ENCODE assay signal across 8 cellular contexts in the genomic region with DNA sequence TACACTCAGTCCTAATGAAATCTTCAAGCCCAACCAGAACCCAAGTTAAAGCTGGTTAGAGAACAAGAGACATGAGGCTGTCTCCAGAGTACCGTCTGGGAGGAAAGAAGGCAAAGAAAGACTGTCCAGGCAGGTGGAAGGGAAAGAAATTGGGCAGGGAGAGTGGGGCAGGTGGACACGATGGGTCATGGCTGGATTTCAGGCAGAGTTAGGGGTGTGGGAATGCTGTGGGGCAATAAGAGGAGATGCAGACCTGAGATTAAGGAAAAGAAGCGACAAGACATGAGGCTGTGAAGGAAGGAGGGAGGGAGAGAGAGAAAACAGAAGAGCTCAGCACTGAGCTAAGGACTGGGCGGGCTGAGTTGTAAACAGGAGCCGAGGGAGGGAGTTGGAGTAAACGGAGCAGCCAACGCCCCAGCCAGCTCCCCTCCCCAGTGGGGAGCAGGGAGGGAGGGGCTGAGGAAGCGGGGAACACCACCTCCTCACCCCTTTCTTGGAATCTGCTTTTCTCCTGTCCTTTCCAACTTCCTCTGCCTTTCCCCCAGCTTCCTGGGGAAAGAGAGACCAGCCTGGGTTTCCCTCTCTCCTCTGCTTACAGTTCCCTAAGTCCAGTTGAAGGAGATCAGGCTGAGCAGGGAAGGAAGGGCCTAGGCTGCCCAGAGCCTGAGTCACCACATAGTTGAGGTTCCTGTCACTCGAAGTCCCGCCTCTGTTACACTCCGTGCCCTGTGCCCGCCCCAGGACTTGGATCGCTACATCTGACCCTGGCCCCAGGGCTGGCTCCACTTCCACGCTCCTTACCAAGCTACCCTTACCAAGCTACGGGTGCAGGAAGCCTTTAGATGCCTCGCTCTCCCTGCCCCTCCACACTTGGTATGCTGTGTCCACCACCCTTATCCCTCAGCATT. TPM values are rescaled to one million over a fixed set of nuclear protein-coding genes. Genes with fewer than 3 reads are reported as not detected.
DNase-seq lines count a peak whose midpoint lies in the region; ATAC-seq and TF ChIP-seq lines count a peak whose summit lies in the region.

No MANE protein-coding gene starts in this region.

- H3K9ac ChIP-seq in Loucy (ENCODE audit: low read depth, low read length, poor library complexity, severe bottlenecking) (peak overlapping the region; percentile 76), endodermal cell (ENCODE audit: extremely low read depth, low read length, poor library complexity, severe bottlenecking) (peak overlapping the region; percentile 31)

- H3K4me1 Mint-ChIP-seq in CD4-positive, alpha-beta T cell (ENCODE audit: low read depth) = peaks cover 83% of the 10 kb centered on the region
- H3K4me1 Mint-ChIP-seq in endodermal cell = peaks cover 70% of the 10 kb centered on the region

- H3F3A ChIP-seq in Loucy (ENCODE audit: low read depth) = peaks cover 19% of the 10 kb centered on the region

- peak overlapping the region; percentile 89 for H3K4me2 ChIP-seq in Loucy (ENCODE audit: low read depth, low read length, poor library complexity, severe bottlenecking)

- H3K79me2 ChIP-seq in Loucy (ENCODE audit: insufficient read depth, low read length) = 0 out of 2 replicates have a peak, but pooled peaks cover 4% of the 10 kb centered on the region

- TF ChIP-seq EP300 in upper lobe of left lung (IDR thresholded peaks at IDR 0.05) = peak in 2 of 4 donors; percentile 17 to 26

- H3K9me3 ChIP-seq in CD4-positive, alpha-beta T cell (ENCODE audit: control insufficient read depth, low read length) = no peaks in the 10 kb centered on the region
- no peaks in the 10 kb centered on the region for H3K9me3 ChIP-seq in Loucy (ENCODE audit: insufficient read depth, low read depth, low read length)
- H3K9me3 ChIP-seq in endodermal cell (ENCODE audit: control insufficient read depth, low read length) = no peaks in the 10 kb centered on the region
- H3K9me3 ChIP-seq in mucosa of descending colon = no peaks in the 10 kb centered on the region
- no peaks in the 10 kb centered on the region for H3K9me3 ChIP-seq in upper lobe of left lung

- H3K4me1 ChIP-seq in Loucy (ENCODE audit: insufficient read depth, low read length, poor library complexity, severe bottlenecking) = peaks cover 67% of the 10 kb centered on the region
- peaks cover 33% of the 10 kb centered on the region for H3K4me1 ChIP-seq in endodermal cell (ENCODE audit: control insufficient read depth, insufficient read depth, low read length)
- H3K4me1 ChIP-seq in mucosa of descending colon (ENCODE audit: low read depth) = peaks cover 92% of the 10 kb centered on the region
- H3K4me1 ChIP-seq in upper lobe of left lung = peaks cover 88 to 99% (median 94%) of the 10 kb centered on the region in 4 donors

- peak overlapping the region; percentile 84 for H3K4me3 Mint-ChIP-seq in CD4-positive, alpha-beta T cell
- H3K4me3 Mint-ChIP-seq in endodermal cell = peak overlapping the region; percentile 27

- 30 to 31% methylated on average over 4 to 16 of the region's 16 CpGs for WGBS in endodermal cell (ENCODE audit: insufficient coverage in 1 of 2, insufficient read length in 1 of 2), 2 experiments
- WGBS in upper lobe of left lung, 2 donors = 7 to 8% methylated on average over 11 to 16 of the region's 16 CpGs

- no peaks in the 10 kb centered on the region for H3K27me3 ChIP-seq in CD4-positive, alpha-beta T cell (ENCODE audit: control insufficient read depth, insufficient read depth, low read length)
- H3K27me3 ChIP-seq in Loucy (ENCODE audit: insufficient read depth, low read length, poor library complexity, severe bottlenecking) = no peaks in the 10 kb centered on the region
- no peaks in the 10 kb centered on the region for H3K27me3 ChIP-seq in endodermal cell (ENCODE audit: control insufficient read depth, insufficient read depth, low read length, poor library complexity, severe bottlenecking)
- no peaks in the 10 kb centered on the region for H3K27me3 ChIP-seq in upper lobe of left lung

- no peaks in the 10 kb centered on the region for H3K9me3 Mint-ChIP-seq in CD4-positive, alpha-beta T cell
- H3K9me3 Mint-ChIP-seq in endodermal cell = no peaks in the 10 kb centered on the region

- intact Hi-C loops in CD4-positive, alpha-beta T cell (cut with DNase I, micrococcal nuclease) = no loop called here
- intact Hi-C loops in mucosa of descending colon (cut with DNase I, micrococcal nuclease) = no loop called here

- H3K27ac Mint-ChIP-seq in CD4-positive, alpha-beta T cell = peak overlapping the region; percentile 95
- H3K27ac Mint-ChIP-seq in endodermal cell = peak overlapping the region; percentile 96

- H3K36me3 ChIP-seq in Loucy (ENCODE audit: insufficient read depth, low read length) = no peaks in the 10 kb centered on the region
- peaks cover 20% of the 10 kb centered on the region for H3K36me3 ChIP-seq in endodermal cell (ENCODE audit: control insufficient read depth, insufficient read depth, low read length)
- peaks cover 4% of the 10 kb centered on the region for H3K36me3 ChIP-seq in mucosa of descending colon (ENCODE audit: low read depth)
- H3K36me3 ChIP-seq in upper lobe of left lung = no peaks in the 10 kb centered on the region

- DNase-seq in CD4-positive, alpha-beta T cell = peak; percentile 51 to 73 (median 67)
- peak; percentile 44 to 51 for DNase-seq in activated CD4-positive, alpha-beta T cell treated with anti-CD3 and anti-CD28 coated beads for 4 hours
- DNase-seq in endodermal cell (peak; percentile 89), mucosa of descending colon (peak; percentile 87 to 93 (median 88)), upper lobe of left lung (peak in 1 of 2 donors; percentile 97)

- H3K36me3 Mint-ChIP-seq in CD4-positive, alpha-beta T cell (ENCODE audit: low read depth) = peaks cover 12% of the 10 kb centered on the region
- H3K36me3 Mint-ChIP-seq in endodermal cell (ENCODE audit: low read depth) = peaks cover 17% of the 10 kb centered on the region

- H3K27ac ChIP-seq in CD4-positive, alpha-beta T cell (ENCODE audit: low read depth, low read length) = peak overlapping the region; percentile 97
- H3K27ac ChIP-seq in endodermal cell (ENCODE audit: low read depth, low read length) (peak overlapping the region; percentile 55), upper lobe of left lung (peak overlapping the region; percentile 92 to 98 (median 95))

- CTCF ChIA-PET in CD4-positive, alpha-beta T cell (lab: Charles Lee) = interaction anchor here (0.7 to 11.6 kb wide), 2 partner anchors 11 to 128 kb away, joined by 3 to 251 read pairs; partner anchors contain the start of gene AHNAK

- TF ChIP-seq POLR2A in upper lobe of left lung (IDR thresholded peaks at IDR 0.05) (peak; percentile 36 to 83 (median 52)), GM18505 (IDR thresholded peaks at IDR 0.05; ENCODE audit: borderline replicate concordance, extremely low read depth, insufficient read depth, insufficient read length) (no peak)

- TF ChIP-seq CTCF in CD4-positive, alpha-beta T cell (IDR thresholded peaks at IDR 0.05) = no peak
- TF ChIP-seq CTCF in Loucy (conservative IDR thresholded peaks at IDR 0.05; ENCODE audit: low read length) (no peak), endodermal cell (conservative IDR thresholded peaks at IDR 0.05) (no peak), mucosa of descending colon (IDR thresholded peaks at IDR 0.05) (no peak), upper lobe of left lung (IDR thresholded peaks at IDR 0.05) (no peak)

- peak; percentile 30 for ATAC-seq in CD4-positive, alpha-beta T cell (ENCODE audit: poor library complexity)
- peak; percentile 65 for ATAC-seq in mucosa of descending colon
- peak; percentile 85 to 93 for ATAC-seq in upper lobe of left lung (ENCODE audit: low FRiP score in 2 of 2)
- no peak for ATAC-seq in GM18505 (IDR thresholded peaks at IDR 0.05; ENCODE audit: unreplicated experiment)
- ATAC-seq in GM19463 (IDR thresholded peaks at IDR 0.05; ENCODE audit: unreplicated experiment) = no peak

- no peaks in the 10 kb centered on the region for H4K20me1 ChIP-seq in Loucy (ENCODE audit: insufficient read depth, low read length, poor library complexity, severe bottlenecking)

- H3K4me3 ChIP-seq in Loucy (ENCODE audit: low read length, poor library complexity, severe bottlenecking) (peak overlapping the region; percentile 71), endodermal cell (ENCODE audit: low read length) (no peak overlapping the region), mucosa of descending colon (peak overlapping the region; percentile 3), upper lobe of left lung (peak overlapping the region in 2 of 4 donors; percentile 26 to 29)

- H3K9me2 ChIP-seq in Loucy (replicated peaks; ENCODE audit: low read depth, low read length) = no peaks in the 10 kb centered on the region

- H2AFZ ChIP-seq in Loucy (ENCODE audit: low read length) = no peak overlapping the region

- H3K27me3 Mint-ChIP-seq in CD4-positive, alpha-beta T cell = no peaks in the 10 kb centered on the region
- peaks cover 15% of the 10 kb centered on the region for H3K27me3 Mint-ChIP-seq in endodermal cell (ENCODE audit: insufficient read depth)

- POLR2A ChIA-PET in CD4-positive, alpha-beta T cell (lab: Charles Lee) = interaction anchor here (0.6 to 6.6 kb wide), 22 partner anchors 8 to 331 kb away, joined by 3 to 122 read pairs (median 6); partner anchors contain the start of genes AHNAK, C11orf98, CSKMT and EEF1G

RNA-seq across cellular contexts. Expression of gene AHNAK, which starts 6.6 kb away (rescaled TPM):
- total RNA-seq in CD4-positive, alpha-beta T cell = 100 to 1,000 TPM; 320 to 332 TPM
- total RNA-seq in endodermal cell = 100 to 1,000 TPM; 109 to 165 TPM
- 18.4 TPM for polyA plus RNA-seq in endodermal cell (2013, experiment 1 of 2)
- polyA plus RNA-seq in endodermal cell (2013, experiment 2 of 2) = 24.8 TPM
- total RNA-seq in mucosa of descending colon = 1,000 to 10,000 TPM in 1 of 3 donors, 100 to 1,000 TPM in 2; 473 to 1,283 (median 535) TPM
- total RNA-seq in upper lobe of left lung = 1,000 to 10,000 TPM in 2 of 6 donors, 100 to 1,000 TPM in 4; 583 to 1,153 (median 829) TPM

RNA-seq across cellular contexts. Expression of gene EEF1G, which starts 20.5 kb away (rescaled TPM):
- total RNA-seq in CD4-positive, alpha-beta T cell = 1,000 to 10,000 TPM; 2,181 to 2,269 TPM
- total RNA-seq in endodermal cell (1,000 to 10,000 TPM; 1,705 to 1,818 TPM), mucosa of descending colon (1,000 to 10,000 TPM; 1,059 to 1,365 (median 1,164) TPM), upper lobe of left lung (100 to 1,000 TPM; 557 to 997 (median 889) TPM)
- 2,069 TPM for polyA plus RNA-seq in endodermal cell (2013, experiment 1 of 2)
- polyA plus RNA-seq in endodermal cell (2013, experiment 2 of 2) = 1,897 TPM

RNA-seq across cellular contexts. Expression of gene TUT1, which starts 38.1 kb away (rescaled TPM):
- 10 to 100 TPM; 25.5 to 26.2 TPM for total RNA-seq in CD4-positive, alpha-beta T cell
- total RNA-seq in endodermal cell = 10 to 100 TPM; 16.0 to 33.5 TPM
- 22.9 TPM for polyA plus RNA-seq in endodermal cell (2013, experiment 1 of 2)
- 19.0 TPM for polyA plus RNA-seq in endodermal cell (2013, experiment 2 of 2)
- total RNA-seq in mucosa of descending colon = 10 to 100 TPM; 11.9 to 19.8 (median 13.3) TPM
- total RNA-seq in upper lobe of left lung = 10 to 100 TPM in 3 of 6 donors, 1 to 10 TPM in 3; 5.3 to 25.4 (median 11.7) TPM

RNA-seq across cellular contexts. Expression of gene MTA2, which starts 48.5 kb away (rescaled TPM):
- 100 to 1,000 TPM; 167 to 172 TPM for total RNA-seq in CD4-positive, alpha-beta T cell
- total RNA-seq in endodermal cell (100 to 1,000 TPM; 131 to 155 TPM), mucosa of descending colon (10 to 100 TPM; 70.7 to 92.1 (median 89.6) TPM), upper lobe of left lung (10 to 100 TPM; 57.6 to 88.0 (median 69.8) TPM)
- 118 TPM for polyA plus RNA-seq in endodermal cell (2013, experiment 1 of 2)
- 114 TPM for polyA plus RNA-seq in endodermal cell (2013, experiment 2 of 2)

RNA-seq across cellular contexts. Expression of gene EML3, which starts 59.4 kb away (rescaled TPM):
- total RNA-seq in CD4-positive, alpha-beta T cell = 100 to 1,000 TPM; 142 to 144 TPM
- 10 to 100 TPM; 51.5 to 57.7 TPM for total RNA-seq in endodermal cell
- polyA plus RNA-seq in endodermal cell (2013, experiment 1 of 2) = 27.2 TPM
- polyA plus RNA-seq in endodermal cell (2013, experiment 2 of 2) = 23.1 TPM
- total RNA-seq in mucosa of descending colon = 10 to 100 TPM; 54.6 to 57.7 (median 57.7) TPM
- 100 to 1,000 TPM in 1 of 6 donors, 10 to 100 TPM in 5; 31.0 to 148 (median 71.0) TPM for total RNA-seq in upper lobe of left lung

Comparison
In these comparisons a context has a peak if more than half of its experiments do, and no peak if none do; other contexts are left out.
1. ATAC-seq: peak in CD4-positive, alpha-beta T cell (single experiment), mucosa of descending colon (single experiment) and upper lobe of left lung (2 of 2); none in GM18505 (single experiment) and GM19463 (single experiment).
2. Peak in every context shown above with its lines, with median percentiles within 50 percentile points of each other: H3K27ac ChIP-seq.